ENCODE assay signal across 8 cellular contexts in genomic region chr2:15559800-15560403, GRCh38. TPM values are rescaled to one million over a fixed set of nuclear protein-coding genes. Genes with fewer than 3 reads are reported as not detected.
DNase-seq lines count a peak whose midpoint lies in the region; ATAC-seq, FAIRE-seq and TF ChIP-seq lines count a peak whose summit lies in the region.

No MANE protein-coding gene starts in this region.

- no peaks in the 10 kb centered on the region for H3K27me3 ChIP-seq in CD4-positive, alpha-beta memory T cell (ENCODE audit: insufficient read depth, low read length)
- H3K27me3 ChIP-seq in OCI-LY1 (ENCODE audit: insufficient read depth, low read length) (no peaks in the 10 kb centered on the region), endothelial cell of umbilical vein (ENCODE audit: control insufficient read depth in 2 of 2, insufficient read depth in 2 of 2, low read length in 2 of 2) (no peaks in the 10 kb centered on the region), osteoblast (ENCODE audit: insufficient read depth, low read length) (no peaks in the 10 kb centered on the region)

- DNase-seq in CD4-positive, alpha-beta memory T cell: no peak
- DNase-seq in endothelial cell of umbilical vein (ENCODE audit: low read depth, low spot score): no peak
- DNase-seq in osteoblast (ENCODE audit: insufficient read length, low spot score, missing footprints): peak; percentile 74
- DNase-seq in stimulated activated CD4-positive, alpha-beta T cell treated with anti-CD3 and anti-CD28 coated beads, Interleukin-2, amount 100 ng/mL, for 24 hours: no peak

- H3K79me2 ChIP-seq in OCI-LY1 (ENCODE audit: insufficient read depth, low read length) (peaks cover 10% of the 10 kb centered on the region; the same call in 1 of the 2 replicates), endothelial cell of umbilical vein (ENCODE audit: control insufficient read depth, insufficient read depth, low read length) (peaks cover 30% of the 10 kb centered on the region), osteoblast (ENCODE audit: insufficient read depth, low read length) (peaks cover 53% of the 10 kb centered on the region)

- no peaks in the 10 kb centered on the region for H3F3A ChIP-seq in OCI-LY1 (ENCODE audit: insufficient read depth, low read length)

- peak overlapping the region; percentile 50 to 53 for H3K4me3 ChIP-seq in CD4-positive, alpha-beta memory T cell (ENCODE audit: low read length in 2 of 2)
- H3K4me3 ChIP-seq in OCI-LY1 (ENCODE audit: low read depth, low read length, poor library complexity, severe bottlenecking) (peak overlapping the region; percentile 90), endothelial cell of umbilical vein (replicated peaks in 1 of 3; ENCODE audit: insufficient read depth in 1 of 3, low read depth in 1 of 3, low read length in 3 of 3) (peak overlapping the region; percentile 86 to 100 (median 93)), osteoblast (ENCODE audit: insufficient read depth, low read length) (peak overlapping the region; percentile 96)

- peak overlapping the region; percentile 56 for H3K27ac ChIP-seq in CD4-positive, alpha-beta memory T cell (ENCODE audit: low read depth, low read length)
- H3K27ac ChIP-seq in OCI-LY1 (ENCODE audit: low read depth, low read length, poor library complexity, severe bottlenecking) (no peak overlapping the region), endothelial cell of umbilical vein (ENCODE audit: insufficient read depth, low read depth, low read length) (peak overlapping the region; percentile 73), osteoblast (ENCODE audit: low read depth, low read length) (peak overlapping the region; percentile 96)

- TF ChIP-seq POLR2A in endothelial cell of umbilical vein (IDR thresholded peaks at IDR 0.05; ENCODE audit: low read depth, low read length): no peak

- BruUV-seq in endothelial cell of umbilical vein (replicated peaks; lab: Mats Ljungman, UMichigan): TSS peak; percentile 31

- peak overlapping the region; percentile 71 for H3K4me2 ChIP-seq in OCI-LY1 (ENCODE audit: low read length)
- H3K4me2 ChIP-seq in endothelial cell of umbilical vein (ENCODE audit: insufficient read depth, low read length): peak overlapping the region; percentile 81
- H3K4me2 ChIP-seq in osteoblast (ENCODE audit: insufficient read depth, low read length): peak overlapping the region; percentile 98

- peaks cover 7 to 19% of the 10 kb centered on the region in 2 donors for H3K36me3 Mint-ChIP-seq in CD4-positive, alpha-beta memory T cell

- TF ChIP-seq CTCF in OCI-LY1 (IDR thresholded peaks at IDR 0.05; ENCODE audit: low read length) (no peak), endothelial cell of umbilical vein (IDR thresholded peaks at IDR 0.05; ENCODE audit: extremely low read depth in 1 of 2, insufficient read depth in 1 of 2, low read depth in 1 of 2, low read length in 2 of 2) (no peak), osteoblast (IDR thresholded peaks at IDR 0.05; ENCODE audit: extremely low read depth, low read depth, low read length) (no peak)

- peak overlapping the region in 5 of 7 donors; percentile 84 to 99 (median 98) for H3K27ac Mint-ChIP-seq in CD4-positive, alpha-beta memory T cell

- peak overlapping the region; percentile 99 to 100 (median 100) for H3K4me3 Mint-ChIP-seq in CD4-positive, alpha-beta memory T cell

- H4K20me1 ChIP-seq in OCI-LY1 (ENCODE audit: insufficient read depth, low read length) (no peaks in the 10 kb centered on the region), endothelial cell of umbilical vein (replicated peaks; ENCODE audit: control insufficient read depth, extremely low read depth, insufficient read depth, low read length) (peaks cover 2% of the 10 kb centered on the region), osteoblast (ENCODE audit: insufficient read depth, low read length) (peaks cover 15% of the 10 kb centered on the region)

- H3K4me1 ChIP-seq in CD4-positive, alpha-beta memory T cell (ENCODE audit: insufficient read depth, low read length): peaks cover 25% of the 10 kb centered on the region
- H3K4me1 ChIP-seq in OCI-LY1 (ENCODE audit: insufficient read depth, low read length, severe bottlenecking) (peaks cover 28% of the 10 kb centered on the region), endothelial cell of umbilical vein (ENCODE audit: control insufficient read depth, extremely low read depth, insufficient read depth, low read length) (peaks cover 19% of the 10 kb centered on the region), osteoblast (ENCODE audit: insufficient read depth, low read length) (peaks cover 12% of the 10 kb centered on the region)

- H3K9me1 ChIP-seq in endothelial cell of umbilical vein (replicated peaks; ENCODE audit: control insufficient read depth, extremely low read depth, insufficient read depth, low read length): no peaks in the 10 kb centered on the region

- H3K4me1 Mint-ChIP-seq in CD4-positive, alpha-beta memory T cell: peaks cover 30 to 46% (median 38%) of the 10 kb centered on the region in 4 donors

- H2AFZ ChIP-seq in OCI-LY1 (ENCODE audit: low read length): no peak overlapping the region
- peak overlapping the region; percentile 100 for H2AFZ ChIP-seq in endothelial cell of umbilical vein (ENCODE audit: low read depth, low read length)
- H2AFZ ChIP-seq in osteoblast (ENCODE audit: low read length): peak overlapping the region; percentile 99

- intact Hi-C loops in CD4-positive, alpha-beta memory T cell (cut with micrococcal nuclease): loop anchor here (10.0 kb wide), 1 partner anchor 385 kb away; no protein-coding TSS in a partner anchor
- intact Hi-C loops in endothelial cell of umbilical vein (cut with micrococcal nuclease): loop anchor here (2.0 kb wide), 2 partner anchors 67 to 335 kb away; no protein-coding TSS in a partner anchor

- no peak for FAIRE-seq in endothelial cell of umbilical vein (lab: Jason Lieb, UNC)

- no peaks in the 10 kb centered on the region for H3K9me2 ChIP-seq in OCI-LY1 (ENCODE audit: low read depth, low read length)

- H3K9ac ChIP-seq in OCI-LY1 (ENCODE audit: low read length) (peak overlapping the region; percentile 70), endothelial cell of umbilical vein (replicated peaks; ENCODE audit: extremely low read depth, insufficient read depth, low read length) (peak overlapping the region; percentile 67)

- no peaks in the 10 kb centered on the region for H3K9me3 ChIP-seq in CD4-positive, alpha-beta memory T cell (ENCODE audit: control insufficient read depth in 1 of 2, low read length in 2 of 2)
- H3K9me3 ChIP-seq in OCI-LY1 (ENCODE audit: low read length): no peaks in the 10 kb centered on the region
- H3K9me3 ChIP-seq in endothelial cell of umbilical vein (replicated peaks; ENCODE audit: control insufficient read depth, insufficient read depth, low read length): no peaks in the 10 kb centered on the region
- H3K9me3 ChIP-seq in osteoblast (ENCODE audit: low read depth, low read length): no peaks in the 10 kb centered on the region

- no peaks in the 10 kb centered on the region for H3K36me3 ChIP-seq in CD4-positive, alpha-beta memory T cell (ENCODE audit: insufficient read depth, low read length)
- H3K36me3 ChIP-seq in OCI-LY1 (ENCODE audit: insufficient read depth, low read length): no peaks in the 10 kb centered on the region
- H3K36me3 ChIP-seq in endothelial cell of umbilical vein (ENCODE audit: control insufficient read depth in 2 of 2, extremely low read depth in 1 of 2, insufficient read depth in 2 of 2, low read length in 2 of 2): peaks cover under 1 to 2% of the 10 kb centered on the region in 2 experiments
- no peaks in the 10 kb centered on the region for H3K36me3 ChIP-seq in osteoblast (ENCODE audit: insufficient read depth, low read length)

- ATAC-seq in GM21737 (IDR thresholded peaks at IDR 0.05; ENCODE audit: unreplicated experiment) (no peak), HG02981 (IDR thresholded peaks at IDR 0.05; ENCODE audit: unreplicated experiment) (no peak), GM19328 (IDR thresholded peaks at IDR 0.05; ENCODE audit: unreplicated experiment) (no peak)

- dilution Hi-C loops in endothelial cell of umbilical vein (cut with MboI; ENCODE audit: extremely low pct_ligation_motif_present, low sequenced_read_pairs): no loop called here

- CTCF ChIA-PET in CD4-positive, alpha-beta memory T cell (lab: Charles Lee; ENCODE audit: partially characterized antibody): interaction anchor here (1.7 to 4.6 kb wide), 3 partner anchors 15 to 17 kb away, joined by 4 to 29 read pairs (median 4); no protein-coding TSS in a partner anchor
- CTCF ChIA-PET in endothelial cell of umbilical vein (lab: Charles Lee): interaction anchor here (0.7 to 3.8 kb wide), 4 partner anchors 16 to 29 kb away, joined by 3 to 87 read pairs (median 4); no protein-coding TSS in a partner anchor

- POLR2A ChIA-PET in CD4-positive, alpha-beta memory T cell (lab: Charles Lee; ENCODE audit: partially characterized antibody): interaction anchor here (2.6 to 4.4 kb wide), 2 partner anchors 31 to 35 kb away, joined by 14 to 36 read pairs; partner anchors contain the start of gene DDX1
- POLR2A ChIA-PET in endothelial cell of umbilical vein (lab: Charles Lee): no interaction called here

- no peaks in the 10 kb centered on the region for H3K27me3 Mint-ChIP-seq in CD4-positive, alpha-beta memory T cell

- no peaks in the 10 kb centered on the region for H3K9me3 Mint-ChIP-seq in CD4-positive, alpha-beta memory T cell

RNA-seq across cellular contexts. Expression of gene NBAS, which starts 1.2 kb away (rescaled TPM):
- total RNA-seq in CD4-positive, alpha-beta memory T cell: 10 to 100 TPM; 34.9 to 37.0 TPM
- 10 to 100 TPM; 16.1 to 19.3 TPM for polyA plus RNA-seq in CD4-positive, alpha-beta memory T cell
- total RNA-seq in endothelial cell of umbilical vein (41.2 and 43.0 TPM in 2 replicates), osteoblast (98.1 and 102 TPM in 2 replicates)
- 29.0 and 29.4 TPM in 2 replicates for polyA plus RNA-seq in endothelial cell of umbilical vein
- polyA plus RNA-seq in endothelial cell of umbilical vein (2011; cell fraction: cytosol; rRNA removed): 30.2 and 31.9 TPM in 2 replicates
- 42.4 and 43.2 TPM in 2 replicates for polyA plus RNA-seq in endothelial cell of umbilical vein (2011; cell fraction: nucleus; rRNA removed)
- 30.7 and 33.7 TPM in 2 replicates for polyA plus RNA-seq in endothelial cell of umbilical vein (2012)
- 85.7 and 112 TPM in 2 replicates for polyA minus RNA-seq in endothelial cell of umbilical vein
- 22.2 TPM for polyA minus RNA-seq in endothelial cell of umbilical vein (2011; cell fraction: cytosol; rRNA and poly(A)+ RNA removed)
- polyA minus RNA-seq in endothelial cell of umbilical vein (2011; cell fraction: nucleus; rRNA and poly(A)+ RNA removed): 88.9 and 139 TPM in 2 replicates

RNA-seq across cellular contexts. Expression of gene DDX1, which starts 31.8 kb away (rescaled TPM):
- 10 to 100 TPM; 58.3 to 61.7 TPM for total RNA-seq in CD4-positive, alpha-beta memory T cell
- polyA plus RNA-seq in CD4-positive, alpha-beta memory T cell: 10 to 100 TPM; 53.3 to 55.9 TPM
- total RNA-seq in endothelial cell of umbilical vein (117 and 124 TPM in 2 replicates), osteoblast (76.0 and 86.3 TPM in 2 replicates)
- 28.4 and 41.2 TPM in 2 replicates for polyA plus RNA-seq in endothelial cell of umbilical vein
- polyA plus RNA-seq in endothelial cell of umbilical vein (2011; cell fraction: cytosol; rRNA removed): 76.7 and 79.3 TPM in 2 replicates
- polyA plus RNA-seq in endothelial cell of umbilical vein (2011; cell fraction: nucleus; rRNA removed): 66.9 and 89.7 TPM in 2 replicates
- 127 and 179 TPM in 2 replicates for polyA plus RNA-seq in endothelial cell of umbilical vein (2012)
- 34.2 and 38.7 TPM in 2 replicates for polyA minus RNA-seq in endothelial cell of umbilical vein
- 42.5 TPM for polyA minus RNA-seq in endothelial cell of umbilical vein (2011; cell fraction: cytosol; rRNA and poly(A)+ RNA removed)
- 35.5 and 40.1 TPM in 2 replicates for polyA minus RNA-seq in endothelial cell of umbilical vein (2011; cell fraction: nucleus; rRNA and poly(A)+ RNA removed)
